ENCODE assay signal across 24 cellular contexts in the genomic region with DNA sequence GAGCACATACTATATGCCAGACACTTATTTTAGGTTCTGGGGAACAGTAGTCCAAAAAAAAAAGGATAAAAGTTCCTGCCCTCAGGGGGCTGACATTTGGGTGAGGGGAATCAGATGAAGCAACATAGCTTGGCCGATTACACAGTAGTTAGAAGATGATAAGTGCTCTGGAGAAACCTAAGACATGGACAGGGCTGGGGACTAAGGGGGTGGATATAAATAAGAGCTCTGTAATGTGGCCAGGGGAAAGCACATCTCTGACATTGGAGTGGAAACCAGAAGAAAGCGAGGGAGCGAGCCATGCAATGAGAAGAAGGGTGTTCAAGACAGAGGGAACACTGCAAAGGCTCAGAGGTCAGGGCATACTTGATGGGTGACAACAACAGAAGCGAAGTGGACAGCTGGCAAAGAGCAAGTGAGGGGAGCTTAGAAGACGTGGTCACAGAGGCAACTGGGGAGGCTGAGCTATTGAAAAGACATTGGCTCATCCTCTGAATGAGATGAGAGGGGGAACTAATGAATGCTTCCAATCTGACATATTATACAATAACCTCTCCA.
"Had no signal": no experiment of that assay in that cellular context is flagged by ENCODE, and none has a peak within 500 bp of the region (broad histone marks: within the 10 kb centered on the region; RNA-seq: fewer than 3 reads in every experiment).

No MANE protein-coding gene starts in this region.

- H3K4me3 ChIP-seq: cardiac muscle cell, coronary artery, esophagus muscularis mucosa, lower lobe of right lung, ovary, sigmoid colon, smooth muscle cell, stomach, thyroid gland, vagina had no signal

- DNase-seq: dermis blood vessel endothelial cell; effector memory CD4-positive, alpha-beta T cell; foreskin keratinocyte; glutamatergic neuron; kidney; lower lobe of right lung; naive thymus-derived CD4-positive, alpha-beta T cell; occipital lobe; ovary; sigmoid colon; stimulated activated CD4-positive, alpha-beta T cell treated with anti-CD3 and anti-CD28 coated beads, Interleukin-12 subunit alpha, Interleukin-12 subunit beta, amount 100 ng/mL, for 4 hours; stimulated activated CD4-positive, alpha-beta T cell treated with anti-CD3 and anti-CD28 coated beads, Interleukin-1b, Interleukin-23, amount 100 ng/mL, for 48 hours; stimulated activated CD4-positive, alpha-beta T cell treated with anti-CD3 and anti-CD28 coated beads, Interleukin-4, amount 100 ng/mL, for 24 hours; stimulated activated naive CD4-positive, alpha-beta T cell treated with Interleukin-2 at 50 U/mL for 16 hours; stomach; thyroid gland had no signal

- H3K36me3 ChIP-seq: cardiac muscle cell, lower lobe of right lung, ovary, sigmoid colon, thyroid gland, vagina had no signal

- ATAC-seq: foreskin keratinocyte; left lobe of liver; lower lobe of right lung; naive thymus-derived CD4-positive, alpha-beta T cell; stimulated activated effector memory CD8-positive, alpha-beta T cell treated with anti-CD3 and anti-CD28 coated beads, Interleukin-12 subunit alpha, Interleukin-12 subunit beta, amount 100 ng/mL, for 72 hours had no signal

- H3K27ac ChIP-seq: cardiac muscle cell, coronary artery, esophagus muscularis mucosa, foreskin keratinocyte, lower lobe of right lung, ovary, sigmoid colon, stomach, thyroid gland, vagina had no signal

- H3K27me3 ChIP-seq: cardiac muscle cell, esophagus muscularis mucosa, foreskin keratinocyte, ovary, sigmoid colon, stomach, thyroid gland, vagina had no signal

- H3K9me3 ChIP-seq: esophagus muscularis mucosa, lower lobe of right lung, ovary, sigmoid colon, stomach, thyroid gland, vagina had no signal

- FAIRE-seq: endothelial cell of umbilical vein had no signal

- H3K4me1 ChIP-seq: foreskin keratinocyte, lower lobe of right lung, sigmoid colon, stomach, thyroid gland, vagina had no signal
